1 cellular context compared by ENCODE assay signal in genomic region chr10:110739811-110740271, GRCh38.
A peak's percentile ranks its signal among the peaks of the same experiment; 100 is the strongest.
TF ChIP-seq lines count a peak whose summit lies in the region.

No MANE protein-coding gene starts in this region.

TF ChIP-seq in HepG2, 621 proteins besides CTCF, POLR2A, EP300 and RAD21 (continued from another document and continues in another):
- 0 out of 2 replicates have a peak, but pooled peaks have one; percentile 21 for TF ChIP-seq ZNF646 (CRISPR knock-in tag; IDR thresholded peaks at IDR 0.05)
- no peak for TF ChIP-seq ZNF564 (CRISPR knock-in tag; IDR thresholded peaks at IDR 0.05)
- TF ChIP-seq FOSL2 (CRISPR knock-in tag; IDR thresholded peaks at IDR 0.05): peak; percentile 57
- TF ChIP-seq ZBTB40 (IDR thresholded peaks at IDR 0.05): no peak
- TF ChIP-seq ZBTB40 (CRISPR knock-in tag; IDR thresholded peaks at IDR 0.05): 0 out of 2 replicates have a peak, but pooled peaks have one; percentile 51
- no peak for TF ChIP-seq GATAD1 (CRISPR knock-in tag; IDR thresholded peaks at IDR 0.05)
- no peak for TF ChIP-seq KLF9 (CRISPR knock-in tag; IDR thresholded peaks at IDR 0.05; ENCODE audit: low read depth)
- TF ChIP-seq ATF4 (CRISPR knock-in tag; IDR thresholded peaks at IDR 0.05): peak in 1 of 2 experiments; percentile 34; a peak in 1 of 4 replicates
- TF ChIP-seq CBX1 (IDR thresholded peaks at IDR 0.05; ENCODE audit: low read depth): no peak
- 0 out of 2 replicates have a peak, but pooled peaks have one; percentile 41 for TF ChIP-seq ZFP91 (CRISPR knock-in tag; IDR thresholded peaks at IDR 0.05; ENCODE audit: borderline replicate concordance)
- peak; percentile 45; the same call in 1 of the 2 replicates for TF ChIP-seq ZNF574 (CRISPR knock-in tag; IDR thresholded peaks at IDR 0.05)
- TF ChIP-seq CEBPG (CRISPR knock-in tag; IDR thresholded peaks at IDR 0.05): no peak; the same call in 1 of the 2 replicates
- no peak for TF ChIP-seq ZNF782 (CRISPR knock-in tag; IDR thresholded peaks at IDR 0.05; ENCODE audit: borderline replicate concordance)
- no peak for TF ChIP-seq ARID2 (CRISPR knock-in tag; IDR thresholded peaks at IDR 0.05; ENCODE audit: borderline replicate concordance)
- TF ChIP-seq SALL1 (CRISPR knock-in tag; IDR thresholded peaks at IDR 0.05): peak; percentile 92
- no peak for TF ChIP-seq SMC3 (IDR thresholded peaks at IDR 0.05; ENCODE audit: low read length)
- TF ChIP-seq SMAD9 (CRISPR knock-in tag; IDR thresholded peaks at IDR 0.05): no peak
- no peak for TF ChIP-seq ZBTB34 (CRISPR knock-in tag; IDR thresholded peaks at IDR 0.05)
- no peak for TF ChIP-seq ZNF709 (CRISPR knock-in tag; IDR thresholded peaks at IDR 0.05)
- TF ChIP-seq ZNF775 (CRISPR knock-in tag; IDR thresholded peaks at IDR 0.05; ENCODE audit: borderline replicate concordance): no peak
- peak; percentile 57 for TF ChIP-seq SAP130 (CRISPR knock-in tag; IDR thresholded peaks at IDR 0.05; ENCODE audit: low read depth)
- peak; percentile 66 for TF ChIP-seq PPARG (CRISPR knock-in tag; conservative IDR thresholded peaks at IDR 0.05)
- TF ChIP-seq SRSF1 (optimal IDR thresholded peaks at IDR 0.05; ENCODE audit: low read depth, low read length): no peak
- TF ChIP-seq POGZ (CRISPR knock-in tag; IDR thresholded peaks at IDR 0.05): 0 out of 2 replicates have a peak, but pooled peaks have one; percentile 26
- peak; percentile 82 for TF ChIP-seq SOX5 (CRISPR knock-in tag; IDR thresholded peaks at IDR 0.05; ENCODE audit: borderline replicate concordance)
- peak; percentile 61; the same call in 1 of the 2 replicates for TF ChIP-seq SMAD3 (CRISPR knock-in tag; IDR thresholded peaks at IDR 0.05)
- TF ChIP-seq NFKBIZ (CRISPR knock-in tag; IDR thresholded peaks at IDR 0.05): no peak
- TF ChIP-seq TBX2 (CRISPR knock-in tag; IDR thresholded peaks at IDR 0.05; ENCODE audit: borderline replicate concordance): peak; percentile 74; the same call in 1 of the 2 replicates
- TF ChIP-seq THRA (CRISPR knock-in tag; IDR thresholded peaks at IDR 0.05; ENCODE audit: borderline replicate concordance): peak; percentile 64; the same call in 1 of the 2 replicates
- TF ChIP-seq ZNF24 (IDR thresholded peaks at IDR 0.05): no peak
- peak; percentile 91 for TF ChIP-seq RXRB (CRISPR knock-in tag; IDR thresholded peaks at IDR 0.05; ENCODE audit: borderline replicate concordance)
- peak; percentile 20 to 22; a peak in 1 of 4 replicates for TF ChIP-seq NR2F1 (CRISPR knock-in tag; IDR thresholded peaks at IDR 0.05)
- TF ChIP-seq HOXA3 (CRISPR knock-in tag; IDR thresholded peaks at IDR 0.05): no peak
- TF ChIP-seq SMARCC2 (IDR thresholded peaks at IDR 0.05): no peak
- TF ChIP-seq FOXP1 (IDR thresholded peaks at IDR 0.05): no peak
- peak; percentile 58; the same call in 1 of the 2 replicates for TF ChIP-seq FOXP1 (CRISPR knock-in tag; IDR thresholded peaks at IDR 0.05)
